In the genomic region with DNA sequence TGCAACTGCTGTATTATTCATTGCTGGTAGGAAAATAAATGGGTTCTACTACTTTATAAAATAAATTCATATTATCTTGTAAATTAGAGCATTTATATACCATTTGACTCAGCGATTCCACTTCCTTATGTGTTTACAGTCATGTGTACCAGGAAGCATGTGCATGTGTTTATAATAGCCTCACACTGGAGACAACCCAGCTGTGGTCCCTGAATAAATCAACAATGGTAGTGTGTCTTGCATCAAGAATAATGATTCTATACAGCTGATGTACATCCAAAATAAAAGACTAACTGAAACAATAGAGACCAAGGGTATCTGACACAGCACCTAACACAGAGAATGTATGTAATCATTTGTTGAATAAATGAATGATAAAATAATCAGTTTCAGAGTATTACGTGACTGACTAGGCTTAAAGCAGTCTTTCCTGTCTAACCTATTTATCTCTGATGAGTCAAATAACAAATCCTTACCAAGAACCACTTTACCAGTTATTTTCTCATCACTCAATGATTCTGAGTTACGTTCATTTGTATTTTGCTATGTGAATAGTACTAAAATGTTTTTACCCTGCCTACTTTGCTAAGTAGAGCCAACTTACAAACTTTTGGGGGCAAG, we compare ENCODE assay signal across 19 cellular contexts.
A peak's percentile ranks its signal among the peaks of the same experiment; 100 is the strongest.
DNase-seq lines count a peak whose midpoint lies in the region; ATAC-seq and TF ChIP-seq lines count a peak whose summit lies in the region.
"Had no signal": no experiment of that assay in that cellular context is flagged by ENCODE, and none has a peak within 500 bp of the region (broad histone marks: within the 10 kb centered on the region; RNA-seq: fewer than 3 reads in every experiment).

No MANE protein-coding gene starts in this region.

- no peak overlapping the region for H3K9ac ChIP-seq in SK-N-SH

- H3K9me2 ChIP-seq in SK-N-SH: no peaks in the 10 kb centered on the region

- H3K4me3 ChIP-seq in SK-N-SH (ENCODE audit: low read depth in 2 of 2, low read length in 1 of 2): no peak overlapping the region
- H3K4me3 ChIP-seq: lower lobe of right lung, testis had no signal

- in situ Hi-C loops in ACHN (cut with HindIII; ENCODE audit: low pct_ligation_motif_present, low pct_unique_long_range_greater_than_20kb, low sequenced_read_pairs): no loop called here

- H3K79me2 ChIP-seq in SK-N-SH (ENCODE audit: insufficient read depth): no peaks in the 10 kb centered on the region

- H3K9me3 Mint-ChIP-seq in activated naive CD4-positive, alpha-beta T cell treated with anti-CD3 and anti-CD28 coated beads, Interleukin-2, amount 50 U/mL, for 24 hours: peaks cover 11% of the 10 kb centered on the region
- H3K9me3 Mint-ChIP-seq in T-helper 1 cell treated with Interleukin-12 subunit alpha and Interleukin-12 subunit beta and Interleukin-4 antibody, amounts not matched to agents 30 μg/mL and 1 μg/mL, for 36 hours: peaks cover 43% of the 10 kb centered on the region
- peaks cover 0 to 2% of the 10 kb centered on the region in 2 donors for H3K9me3 Mint-ChIP-seq in effector memory CD8-positive, alpha-beta T cell

- no peak for DNase-seq in activated naive CD4-positive, alpha-beta T cell treated with anti-CD3 and anti-CD28 coated beads, Interleukin-2, amount 50 U/mL, for 16 hours
- DNase-seq in effector memory CD8-positive, alpha-beta T cell: no peak
- no peak for DNase-seq in iPS-NIHi11 (ENCODE audit: low spot score)
- DNase-seq in ACHN: no peak
- DNase-seq in SK-N-SH: no peak
- no peak for DNase-seq in NOMO-1 (lab: John Stamatoyannopoulos, UW; ENCODE audit: unreplicated experiment in 2 of 2)
- DNase-seq: activated effector memory CD4-positive, alpha-beta T cell treated with anti-CD3 and anti-CD28 coated beads, Interleukin-2, amount 50 U/mL, for 16 hours; brain microvascular endothelial cell; dermis blood vessel endothelial cell; glutamatergic neuron; H7; KBM-7; lower lobe of right lung; NCI-H1092; NCI-H526 treated with DMSO at 0.1 percent for 48 hours; SIG-M5; testis had no signal

- POLR2A ChIA-PET in SK-N-SH (lab: Yijun Ruan, JAX): no interaction called here

- TF ChIP-seq CTCF in SK-N-SH (IDR thresholded peaks at IDR 0.05): no peak

- TF ChIP-seq RAD21 in SK-N-SH (IDR thresholded peaks at IDR 0.05; ENCODE audit: low read length): no peak

- 60% methylated on average over 3 of the region's 3 CpGs for WGBS in SK-N-SH (ENCODE audit: low lambda C conversion rate)

- H2AFZ ChIP-seq in SK-N-SH (ENCODE audit: low read depth): no peak overlapping the region

- H3K27ac Mint-ChIP-seq in activated naive CD4-positive, alpha-beta T cell treated with anti-CD3 and anti-CD28 coated beads, Interleukin-2, amount 50 U/mL, for 24 hours: peak overlapping the region; percentile 80
- peak overlapping the region; percentile 88 for H3K27ac Mint-ChIP-seq in T-helper 1 cell treated with Interleukin-12 subunit alpha and Interleukin-12 subunit beta and Interleukin-4 antibody, amounts not matched to agents 30 μg/mL and 1 μg/mL, for 36 hours
- H3K27ac Mint-ChIP-seq in effector memory CD8-positive, alpha-beta T cell: peak overlapping the region; percentile 82 to 92

- ATAC-seq in effector memory CD8-positive, alpha-beta T cell (replicated peaks): peak; percentile 31
- ATAC-seq: lower lobe of right lung had no signal

- CTCF ChIA-PET in SK-N-SH (lab: Yijun Ruan, JAX): no interaction called here

- peaks cover 63% of the 10 kb centered on the region for H3K4me1 Mint-ChIP-seq in activated naive CD4-positive, alpha-beta T cell treated with anti-CD3 and anti-CD28 coated beads, Interleukin-2, amount 50 U/mL, for 24 hours
- H3K4me1 Mint-ChIP-seq in T-helper 1 cell treated with Interleukin-12 subunit alpha and Interleukin-12 subunit beta and Interleukin-4 antibody, amounts not matched to agents 30 μg/mL and 1 μg/mL, for 36 hours (ENCODE audit: low read depth): peaks cover 46% of the 10 kb centered on the region
- peaks cover 25 to 51% of the 10 kb centered on the region in 2 donors for H3K4me1 Mint-ChIP-seq in effector memory CD8-positive, alpha-beta T cell (ENCODE audit: low read depth in 2 of 2)

- peaks cover 16% of the 10 kb centered on the region for H3K36me3 Mint-ChIP-seq in activated naive CD4-positive, alpha-beta T cell treated with anti-CD3 and anti-CD28 coated beads, Interleukin-2, amount 50 U/mL, for 24 hours
- H3K36me3 Mint-ChIP-seq in T-helper 1 cell treated with Interleukin-12 subunit alpha and Interleukin-12 subunit beta and Interleukin-4 antibody, amounts not matched to agents 30 μg/mL and 1 μg/mL, for 36 hours (ENCODE audit: low read depth): peaks cover 56% of the 10 kb centered on the region
- H3K36me3 Mint-ChIP-seq in effector memory CD8-positive, alpha-beta T cell (ENCODE audit: insufficient read depth): peaks cover 6% of the 10 kb centered on the region

- no peak overlapping the region for H3K4me2 ChIP-seq in SK-N-SH

- peak overlapping the region; percentile 43 for H3K4me3 Mint-ChIP-seq in activated naive CD4-positive, alpha-beta T cell treated with anti-CD3 and anti-CD28 coated beads, Interleukin-2, amount 50 U/mL, for 24 hours
- peak overlapping the region; percentile 53 for H3K4me3 Mint-ChIP-seq in T-helper 1 cell treated with Interleukin-12 subunit alpha and Interleukin-12 subunit beta and Interleukin-4 antibody, amounts not matched to agents 30 μg/mL and 1 μg/mL, for 36 hours
- peak overlapping the region in 1 of 2 donors; percentile 52 for H3K4me3 Mint-ChIP-seq in effector memory CD8-positive, alpha-beta T cell

- no peaks in the 10 kb centered on the region for H3F3A ChIP-seq in SK-N-SH (replicated peaks; ENCODE audit: insufficient read depth)

- H4K20me1 ChIP-seq in SK-N-SH (ENCODE audit: insufficient read depth): no peaks in the 10 kb centered on the region

- H3K9me3 ChIP-seq in SK-N-SH: no peaks in the 10 kb centered on the region
- H3K9me3 ChIP-seq: lower lobe of right lung, testis had no signal

- no peaks in the 10 kb centered on the region for H3K36me3 ChIP-seq in SK-N-SH (replicated peaks in 1 of 2; ENCODE audit: control insufficient read depth in 1 of 2, insufficient read depth in 2 of 2, low read length in 1 of 2)
- H3K36me3 ChIP-seq: brain microvascular endothelial cell, lower lobe of right lung had no signal

- no peaks in the 10 kb centered on the region for H3K4me1 ChIP-seq in SK-N-SH (ENCODE audit: control insufficient read depth in 1 of 2, insufficient read depth in 2 of 2, low read depth in 1 of 2, low read length in 1 of 2)
- H3K4me1 ChIP-seq: lower lobe of right lung, testis had no signal

- no peaks in the 10 kb centered on the region for H3K27me3 ChIP-seq in SK-N-SH (ENCODE audit: insufficient read depth)
- H3K27me3 ChIP-seq: brain microvascular endothelial cell, testis had no signal

- no peak for TF ChIP-seq EP300 in SK-N-SH (IDR thresholded peaks at IDR 0.05; ENCODE audit: borderline replicate concordance in 1 of 2, low read depth in 1 of 2, low read length in 1 of 2)

- no peaks in the 10 kb centered on the region for H3K27me3 Mint-ChIP-seq in activated naive CD4-positive, alpha-beta T cell treated with anti-CD3 and anti-CD28 coated beads, Interleukin-2, amount 50 U/mL, for 24 hours
- no peaks in the 10 kb centered on the region for H3K27me3 Mint-ChIP-seq in T-helper 1 cell treated with Interleukin-12 subunit alpha and Interleukin-12 subunit beta and Interleukin-4 antibody, amounts not matched to agents 30 μg/mL and 1 μg/mL, for 36 hours (ENCODE audit: low read depth)
- no peaks in the 10 kb centered on the region for H3K27me3 Mint-ChIP-seq in effector memory CD8-positive, alpha-beta T cell

- H3K27ac ChIP-seq in SK-N-SH (ENCODE audit: low read depth in 2 of 2, low read length in 1 of 2): no peak overlapping the region
- H3K27ac ChIP-seq: brain microvascular endothelial cell, lower lobe of right lung, testis had no signal

TF ChIP-seq in SK-N-SH, 30 proteins besides CTCF, POLR2A, EP300 and RAD21 (continues in another document):
- TF ChIP-seq TAF1 (IDR thresholded peaks at IDR 0.05; ENCODE audit: borderline replicate concordance, low read depth, low read length) (no peak), FOXM1 (IDR thresholded peaks at IDR 0.05; ENCODE audit: low read depth) (no peak), FOSL2 (IDR thresholded peaks at IDR 0.05; ENCODE audit: borderline replicate concordance, low read depth) (no peak), POLR2AphosphoS5 (IDR thresholded peaks at IDR 0.05; ENCODE audit: low read depth, low read length) (no peak)
- TF ChIP-seq, protein P1, sequence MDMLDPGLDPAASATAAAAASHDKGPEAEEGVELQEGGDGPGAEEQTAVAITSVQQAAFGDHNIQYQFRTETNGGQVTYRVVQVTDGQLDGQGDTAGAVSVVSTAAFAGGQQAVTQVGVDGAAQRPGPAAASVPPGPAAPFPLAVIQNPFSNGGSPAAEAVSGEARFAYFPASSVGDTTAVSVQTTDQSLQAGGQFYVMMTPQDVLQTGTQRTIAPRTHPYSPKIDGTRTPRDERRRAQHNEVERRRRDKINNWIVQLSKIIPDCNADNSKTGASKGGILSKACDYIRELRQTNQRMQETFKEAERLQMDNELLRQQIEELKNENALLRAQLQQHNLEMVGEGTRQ (IDR thresholded peaks at IDR 0.05; ENCODE audit: borderline replicate concordance, low read depth, low read length): no peak
- TF ChIP-seq, protein P2, sequence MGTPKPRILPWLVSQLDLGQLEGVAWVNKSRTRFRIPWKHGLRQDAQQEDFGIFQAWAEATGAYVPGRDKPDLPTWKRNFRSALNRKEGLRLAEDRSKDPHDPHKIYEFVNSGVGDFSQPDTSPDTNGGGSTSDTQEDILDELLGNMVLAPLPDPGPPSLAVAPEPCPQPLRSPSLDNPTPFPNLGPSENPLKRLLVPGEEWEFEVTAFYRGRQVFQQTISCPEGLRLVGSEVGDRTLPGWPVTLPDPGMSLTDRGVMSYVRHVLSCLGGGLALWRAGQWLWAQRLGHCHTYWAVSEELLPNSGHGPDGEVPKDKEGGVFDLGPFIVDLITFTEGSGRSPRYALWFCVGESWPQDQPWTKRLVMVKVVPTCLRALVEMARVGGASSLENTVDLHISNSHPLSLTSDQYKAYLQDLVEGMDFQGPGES (IDR thresholded peaks at IDR 0.05; ENCODE audit: low read depth, low read length): no peak
